35 cellular contexts compared by ENCODE assay signal in genomic region chr4:1633993-1634392, GRCh38.
"Had no signal": no experiment of that assay in that cellular context is flagged by ENCODE, and none has a peak within 500 bp of the region (broad histone marks: within the 10 kb centered on the region; RNA-seq: fewer than 3 reads in every experiment).

No MANE protein-coding gene starts in this region.

- H3K27ac ChIP-seq: KMS-11 had no signal

- H3K9ac ChIP-seq: KMS-11 had no signal

- H3K4me3 ChIP-seq: MG63 had no signal

- DNase-seq: Karpas-422, Kasumi-1, MG63, MM.1S, MV-4-11, NCI-H1048, NCI-H1092, NCI-H1092 treated with DMSO at 0.1 percent for 48 hours, NCI-H1105, NCI-H1105 treated with DMSO at 0.1 percent for 48 hours, NCI-H1417, NCI-H1417 treated with DMSO at 0.1 percent for 48 hours, NCI-H1436, NCI-H1436 treated with DMSO at 0.1 percent for 48 hours, NCI-H146, NCI-H1694, NCI-H1694 treated with DMSO at 0.1 percent for 48 hours, NCI-H187, NCI-H187 treated with DMSO at 0.1 percent for 48 hours, NCI-H1930, NCI-H2029, NCI-H2029 treated with DMSO at 0.1 percent for 48 hours, NCI-H2081, NCI-H2081 treated with DMSO at 0.1 percent for 48 hours, NCI-H2107, NCI-H2171, NCI-H2171 treated with DMSO at 0.1 percent for 48 hours, NCI-H2227 treated with DMSO at 0.1 percent for 48 hours, NCI-H226, NCI-H345, NCI-H446, NCI-H446 treated with DMSO at 0.1 percent for 48 hours, NCI-H510A, NCI-H510A treated with DMSO at 0.1 percent for 48 hours had no signal

- H3K4me2 ChIP-seq: KMS-11 had no signal

- H3K36me3 ChIP-seq: MG63 had no signal

- H3K27me3 ChIP-seq: MG63 had no signal

- H3K9me3 ChIP-seq: MG63 had no signal
